ENCODE assay signal across 1 cellular context in genomic region chr2:74507145-74507925, GRCh38.
TF ChIP-seq lines count a peak whose summit lies in the region.

Gene PCGF1 (minus strand): TSS chr2:74507695. CDS start chr2:74507668, 27 bp downstream.

TF ChIP-seq in HEK293, 187 proteins besides CTCF, POLR2A, EP300 and RAD21 (continued from another document):
- TF ChIP-seq PRDM4 (tag by site-specific recombination; IDR thresholded peaks at IDR 0.05) (0 out of 2 replicates have a peak, but pooled peaks have one; percentile 38), ZNF561 (tag by site-specific recombination; IDR thresholded peaks at IDR 0.05; ENCODE audit: borderline replicate concordance) (peak; percentile 55; the same call in 1 of the 2 replicates), ZNF704 (tag by site-specific recombination; IDR thresholded peaks at IDR 0.05) (no peak), TRIM28 (IDR thresholded peaks at IDR 0.05; ENCODE audit: borderline replicate concordance, low read length) (0 out of 2 replicates have a peak, but pooled peaks have one; percentile 43), YY2 (tag by site-specific recombination; IDR thresholded peaks at IDR 0.05) (peak; percentile 80), REST (tag by site-specific recombination; IDR thresholded peaks at IDR 0.05) (peak; percentile 45), ZNF777 (tag by site-specific recombination; IDR thresholded peaks at IDR 0.05; ENCODE audit: borderline replicate concordance) (0 out of 2 replicates have a peak, but pooled peaks have one; percentile 54), ZNF521 (tag by site-specific recombination; IDR thresholded peaks at IDR 0.05) (no peak), GLIS2 (tag by site-specific recombination; IDR thresholded peaks at IDR 0.05) (peak; percentile 98), ZNF423 (tag by site-specific recombination; IDR thresholded peaks at IDR 0.05) (peak; percentile 97), KLF8 (tag by site-specific recombination; IDR thresholded peaks at IDR 0.05) (peak; percentile 71), ZFP37 (tag by site-specific recombination; IDR thresholded peaks at IDR 0.05) (peak; percentile 79; the same call in 1 of the 2 replicates), ZNF146 (tag by site-specific recombination; IDR thresholded peaks at IDR 0.05) (0 out of 2 replicates have a peak, but pooled peaks have one; percentile 5), WT1 (tag by site-specific recombination; IDR thresholded peaks at IDR 0.05) (peak; percentile 67), GLI2 (tag by site-specific recombination; IDR thresholded peaks at IDR 0.05; ENCODE audit: borderline replicate concordance, low read depth) (no peak), BCL6B (tag by site-specific recombination; IDR thresholded peaks at IDR 0.05) (no peak)
